ENCODE assay signal across 11 cellular contexts in the genomic region with DNA sequence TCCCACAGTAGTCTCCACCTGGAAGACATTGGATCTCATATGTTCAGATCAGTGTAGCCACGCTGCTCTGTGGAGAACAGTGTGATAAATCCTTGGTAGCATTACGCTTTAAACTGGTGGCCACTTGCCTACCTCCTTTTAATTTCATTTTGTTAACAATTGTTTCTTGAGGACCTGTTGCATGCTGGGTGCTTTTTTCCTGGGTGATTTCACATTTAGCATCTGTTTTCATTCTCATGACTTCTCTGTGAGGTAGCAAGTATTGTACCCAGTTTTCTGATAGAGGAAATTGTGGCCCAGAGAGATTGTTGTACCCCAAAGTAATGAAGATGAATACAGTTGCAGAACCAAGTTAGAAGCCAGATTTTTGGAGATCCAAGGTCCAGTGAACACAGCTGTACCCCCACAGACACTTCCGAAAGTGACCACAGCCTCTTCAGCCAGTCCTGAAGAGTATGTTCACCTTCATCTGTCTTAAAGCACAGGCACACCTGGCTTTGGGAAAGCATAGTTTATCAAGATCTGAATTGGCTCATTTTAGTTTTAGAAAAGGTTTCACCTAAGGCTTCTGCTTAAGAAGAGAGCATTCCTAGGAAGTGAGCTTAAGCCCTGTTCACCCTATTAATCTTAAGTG.
DNase-seq lines count a peak whose midpoint lies in the region; ATAC-seq, FAIRE-seq and TF ChIP-seq lines count a peak whose summit lies in the region.
"Had no signal": no experiment of that assay in that cellular context is flagged by ENCODE, and none has a peak within 500 bp of the region (broad histone marks: within the 10 kb centered on the region; RNA-seq: fewer than 3 reads in every experiment).

No MANE protein-coding gene starts in this region.

- FAIRE-seq in HTR-8/SVneo (lab: Jason Lieb, UNC): no peak
- FAIRE-seq: endometrium, kidney had no signal

- TF ChIP-seq CTCF in CD14-positive monocyte (IDR thresholded peaks at IDR 0.05) (no peak), left lung (IDR thresholded peaks at IDR 0.05) (no peak), foreskin keratinocyte (conservative IDR thresholded peaks at IDR 0.05) (no peak)

- no peak overlapping the region for H3K4me3 ChIP-seq in left lung

- ATAC-seq in GM19395 (IDR thresholded peaks at IDR 0.05; ENCODE audit: unreplicated experiment): peak; percentile 36
- ATAC-seq in left lung: no peak
- no peak for ATAC-seq in foreskin keratinocyte
- ATAC-seq in HG02588 (IDR thresholded peaks at IDR 0.05; ENCODE audit: unreplicated experiment): no peak

- H3K9me3 Mint-ChIP-seq in CD14-positive monocyte (no peaks in the 10 kb centered on the region), IgD-negative memory B cell (peaks cover 0 to 3% (median 0%) of the 10 kb centered on the region in 3 donors)

- H3K36me3 ChIP-seq in left lung: no peaks in the 10 kb centered on the region

- peak overlapping the region; percentile 90 to 98 (median 94) for H3K27ac Mint-ChIP-seq in CD14-positive monocyte
- peak overlapping the region; percentile 15 to 97 (median 88) for H3K27ac Mint-ChIP-seq in IgD-negative memory B cell

- H3K4me1 Mint-ChIP-seq in CD14-positive monocyte (peaks cover 50% of the 10 kb centered on the region), IgD-negative memory B cell (peaks cover 7 to 24% (median 20%) of the 10 kb centered on the region in 3 donors)

- DNase-seq in CD14-positive monocyte (ENCODE audit: low spot score) (no peak), left lung (no peak), foreskin keratinocyte (no peak), NCI-H1105 (lab: John Stamatoyannopoulos, UW) (no peak), HTR-8/SVneo (ENCODE audit: insufficient read length, low spot score) (no peak)
- DNase-seq: kidney had no signal

- H3K27ac ChIP-seq in left lung (peak overlapping the region; percentile 39 to 78), foreskin keratinocyte (no peak overlapping the region)
- H3K27ac ChIP-seq: RWPE1 had no signal

- no peaks in the 10 kb centered on the region for H3K9me3 ChIP-seq in left lung

- intact Hi-C loops in CD14-positive monocyte (cut with micrococcal nuclease) (loop anchor here in 1 of 2 donors (1.0 to 5.0 kb wide), 2 partner anchors 34 to 144 kb away; no protein-coding TSS in a partner anchor), left lung (cut with DNase I) (no loop called here)

- peaks cover 0 to 3% (median 0%) of the 10 kb centered on the region in 3 donors for H3K27me3 Mint-ChIP-seq in CD14-positive monocyte (ENCODE audit: low read depth in 3 of 3)
- peaks cover 2% of the 10 kb centered on the region for H3K27me3 Mint-ChIP-seq in IgD-negative memory B cell

- H3K27me3 ChIP-seq in left lung (no peaks in the 10 kb centered on the region), foreskin keratinocyte (peaks cover 23% of the 10 kb centered on the region)

- H3K4me1 ChIP-seq in left lung (peaks cover 10 to 47% of the 10 kb centered on the region in 2 donors), foreskin keratinocyte (no peaks in the 10 kb centered on the region)

- H3K4me3 Mint-ChIP-seq in CD14-positive monocyte (peak overlapping the region; percentile 64 to 91), IgD-negative memory B cell (peak overlapping the region in 2 of 4 donors; percentile 75 to 84)

- H3K36me3 Mint-ChIP-seq in CD14-positive monocyte (peaks cover 3 to 10% of the 10 kb centered on the region in 2 donors), IgD-negative memory B cell (peaks cover 4% of the 10 kb centered on the region)
